ENCODE assay signal across 8 cellular contexts in the genomic region with DNA sequence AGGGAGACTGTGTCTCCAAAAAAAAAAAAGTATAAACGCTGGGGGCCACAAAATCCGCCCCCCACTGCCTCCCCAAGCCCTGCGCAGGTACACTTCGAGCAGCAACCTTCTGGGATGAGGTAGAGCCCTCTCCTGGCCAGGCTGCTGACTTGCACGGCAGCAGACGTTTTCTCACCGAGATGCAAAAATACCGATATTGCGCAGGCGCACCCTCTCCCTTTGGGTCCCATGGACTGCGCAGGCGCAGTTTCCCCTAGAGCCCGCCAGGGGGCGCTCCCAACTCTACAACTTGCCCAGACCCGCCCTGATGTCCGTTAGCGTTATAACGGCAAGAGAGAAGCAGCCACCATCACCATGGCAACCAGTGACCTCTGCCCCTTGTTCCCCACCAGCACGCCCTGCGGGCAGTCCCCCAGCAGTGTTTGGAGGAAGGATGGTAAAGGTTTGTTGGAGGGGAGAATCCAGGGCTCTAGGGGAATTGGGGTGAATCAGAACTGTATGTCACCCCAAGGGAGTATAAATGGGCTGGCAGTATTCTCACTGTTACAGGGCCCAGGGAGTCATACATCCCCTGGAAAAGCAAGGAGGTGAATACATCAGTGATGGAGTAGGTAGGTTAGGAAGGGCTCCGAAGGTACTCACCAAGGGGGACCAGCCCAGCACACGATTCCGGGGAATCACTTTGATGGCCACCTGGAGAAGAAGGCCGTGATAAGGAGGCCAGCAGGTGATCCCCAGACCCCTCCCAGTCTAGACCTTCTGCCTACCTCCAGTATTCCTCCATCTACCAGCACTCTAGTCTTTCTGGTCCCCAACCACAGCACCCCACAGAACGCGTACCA. TPM values are rescaled to one million over a fixed set of nuclear protein-coding genes. Genes with fewer than 3 reads are reported as not detected.
DNase-seq lines count a peak whose midpoint lies in the region; ATAC-seq and TF ChIP-seq lines count a peak whose summit lies in the region.

No MANE protein-coding gene starts in this region.

- H3K4me3 ChIP-seq in GM12875 (ENCODE audit: low read depth, low read length) (peak overlapping the region; percentile 60), cardiac fibroblast (replicated peaks in 1 of 2; ENCODE audit: low read depth in 2 of 2, low read length in 2 of 2) (peak overlapping the region in 1 of 2 donors; percentile 55)

- H3K4me1 Mint-ChIP-seq in WTC11 (peaks cover 53% of the 10 kb centered on the region), immature natural killer cell (peaks cover 65 to 66% of the 10 kb centered on the region in 2 donors)

- H3K9me3 Mint-ChIP-seq in WTC11, result no peaks in the 10 kb centered on the region
- H3K9me3 Mint-ChIP-seq in immature natural killer cell, result peaks cover 0 to 2% (median 0%) of the 10 kb centered on the region in 6 donors

- POLR2A ChIA-PET in WTC11 (lab: Charles Lee), result no interaction called here

- DNase-seq in NCI-H2227 treated with DMSO at 0.1 percent for 48 hours (lab: John Stamatoyannopoulos, UW) (peak; percentile 97), WTC11 (ENCODE audit: low spot score) (peak; percentile 87), cardiac fibroblast (ENCODE audit: low read depth in 2 of 2) (peak; percentile 91), immature natural killer cell (peak; percentile 89 to 93 (median 90)), smooth muscle cell of the brain vasculature (ENCODE audit: low read depth, low spot score) (peak; percentile 68)

- ATAC-seq in HG03139 (IDR thresholded peaks at IDR 0.05; ENCODE audit: unreplicated experiment) (peak; percentile 42), WTC11 (peak; percentile 31), GM18873 (IDR thresholded peaks at IDR 0.05; ENCODE audit: low FRiP score, unreplicated experiment) (no peak)

- peak; percentile 90 for TF ChIP-seq CTCF in GM12875 (IDR thresholded peaks at IDR 0.05; ENCODE audit: borderline replicate concordance, insufficient read depth, low read depth, low read length)
- peak; percentile 71 for TF ChIP-seq CTCF in WTC11 (IDR thresholded peaks at IDR 0.05)
- TF ChIP-seq CTCF in cardiac fibroblast (IDR thresholded peaks at IDR 0.05; ENCODE audit: low read depth, low read length), result peak; percentile 88

- H3K36me3 Mint-ChIP-seq in WTC11, result peaks cover 56% of the 10 kb centered on the region
- H3K36me3 Mint-ChIP-seq in immature natural killer cell, result peaks cover 3 to 26% (median 6%) of the 10 kb centered on the region in 3 donors

- H3K27ac Mint-ChIP-seq in WTC11 (peak overlapping the region; percentile 93), immature natural killer cell (peak overlapping the region; percentile 87 to 97 (median 90))

- H3K4me3 Mint-ChIP-seq in WTC11, result peak overlapping the region; percentile 93
- H3K4me3 Mint-ChIP-seq in immature natural killer cell, result peak overlapping the region; percentile 90 to 99 (median 91)

- no peaks in the 10 kb centered on the region for H3K27me3 Mint-ChIP-seq in WTC11 (ENCODE audit: low read depth)
- H3K27me3 Mint-ChIP-seq in immature natural killer cell (ENCODE audit: low read depth in 3 of 3), result peaks cover 13 to 18% (median 17%) of the 10 kb centered on the region in 3 donors

- CTCF ChIA-PET in WTC11 (lab: Charles Lee), result interaction anchor here (0.8 to 1.0 kb wide), 3 partner anchors 19 to 286 kb away, joined by 3 to 5 read pairs (median 3); no protein-coding TSS in a partner anchor

TF ChIP-seq in WTC11, 78 proteins besides CTCF, POLR2A, EP300 and RAD21:
- TF ChIP-seq NR2C2 (CRISPR knock-in tag; IDR thresholded peaks at IDR 0.05) (0 out of 2 replicates have a peak, but pooled peaks have one; percentile 40), ETV6 (CRISPR knock-in tag; IDR thresholded peaks at IDR 0.05) (0 out of 2 replicates have a peak, but pooled peaks have one; percentile 48), ZNF263 (CRISPR knock-in tag; IDR thresholded peaks at IDR 0.05; ENCODE audit: low read depth) (no peak)

RNA-seq across cellular contexts. Expression of a gene that starts 1.5 kb away (rescaled TPM):
- total RNA-seq in WTC11 (2021), result 146 to 184 TPM (median 182 TPM) in 3 replicates
- polyA plus RNA-seq in immature natural killer cell, result 100 to 1,000 TPM in 2 of 3 donors, 10 to 100 TPM in 1; 86.0 to 158 (median 146) TPM

RNA-seq across cellular contexts. Expression of a gene that starts 5.9 kb away (rescaled TPM):
- 18.0 to 21.0 TPM (median 20.2 TPM) in 3 replicates for total RNA-seq in WTC11 (2021)
- 10 to 100 TPM; 17.0 to 20.6 (median 20.2) TPM for polyA plus RNA-seq in immature natural killer cell

RNA-seq across cellular contexts. Expression of a gene that starts 19.6 kb away (rescaled TPM):
- 79.4 to 81.2 TPM (median 81.2 TPM) in 3 replicates for total RNA-seq in WTC11 (2021)
- 100 to 1,000 TPM in 2 of 3 donors, 10 to 100 TPM in 1; 92.6 to 118 (median 108) TPM for polyA plus RNA-seq in immature natural killer cell

RNA-seq across cellular contexts. Expression of a gene that starts 19.8 kb away (rescaled TPM):
- total RNA-seq in WTC11 (2021), result 99.6 to 120 TPM (median 114 TPM) in 3 replicates
- polyA plus RNA-seq in immature natural killer cell, result 10 to 100 TPM; 76.0 to 88.2 (median 85.3) TPM

RNA-seq across cellular contexts. Expression of a gene that starts 40.0 kb away (rescaled TPM):
- 50.9 to 52.6 TPM (median 51.1 TPM) in 3 replicates for total RNA-seq in WTC11 (2021)
- polyA plus RNA-seq in immature natural killer cell, result 10 to 100 TPM; 25.2 to 35.5 (median 26.7) TPM
